Comparison of ENCODE assay signal across 1 cellular context in genomic region chr12:112190626-112191025, GRCh38.
TF ChIP-seq lines count a peak whose summit lies in the region.

No MANE protein-coding gene starts in this region.

TF ChIP-seq in SK-N-SH, 30 proteins besides CTCF, POLR2A, EP300 and RAD21:
- TF ChIP-seq NFIC (IDR thresholded peaks at IDR 0.05; ENCODE audit: borderline replicate concordance) = no peak
- no peak for TF ChIP-seq RXRA (IDR thresholded peaks at IDR 0.05; ENCODE audit: borderline replicate concordance, low read depth)
- no peak for TF ChIP-seq RCOR1 (IDR thresholded peaks at IDR 0.05; ENCODE audit: low read length)
- TF ChIP-seq TEAD4 (IDR thresholded peaks at IDR 0.05; ENCODE audit: borderline replicate concordance, insufficient read depth) = no peak
- TF ChIP-seq EZH2phosphoT487 (IDR thresholded peaks at IDR 0.05; ENCODE audit: borderline replicate concordance, low read depth) = no peak
- no peak for TF ChIP-seq FOXM1 (IDR thresholded peaks at IDR 0.05; ENCODE audit: low read depth)
- no peak for TF ChIP-seq REST (IDR thresholded peaks at IDR 0.05; ENCODE audit: low read depth, low read length)
- no peak for TF ChIP-seq USF2 (IDR thresholded peaks at IDR 0.05; ENCODE audit: borderline replicate concordance, low read depth, low read length)
- no peak for TF ChIP-seq FOXJ3 (CRISPR knock-in tag; IDR thresholded peaks at IDR 0.05)
- no peak for TF ChIP-seq MXI1 (IDR thresholded peaks at IDR 0.05; ENCODE audit: low read depth, low read length)
- no peak for TF ChIP-seq TCF12 (IDR thresholded peaks at IDR 0.05)
- TF ChIP-seq TAF1 (IDR thresholded peaks at IDR 0.05; ENCODE audit: borderline replicate concordance, low read depth, low read length) = no peak
- no peak for TF ChIP-seq NRF1 (IDR thresholded peaks at IDR 0.05; ENCODE audit: low read depth, low read length)
- TF ChIP-seq JUND (IDR thresholded peaks at IDR 0.05) = no peak
- no peak for TF ChIP-seq MAX (IDR thresholded peaks at IDR 0.05; ENCODE audit: low read depth)
- no peak for TF ChIP-seq PBX3 (IDR thresholded peaks at IDR 0.05)
- no peak for TF ChIP-seq ELF1 (IDR thresholded peaks at IDR 0.05)
- no peak for TF ChIP-seq GATA2 (CRISPR knock-in tag; IDR thresholded peaks at IDR 0.05)
